Comparison of ENCODE assay signal across 14 cellular contexts in genomic region chr2:150480241-150480640, GRCh38. TPM values are rescaled to one million over a fixed set of nuclear protein-coding genes. Genes with fewer than 3 reads are reported as not detected.
DNase-seq lines count a peak whose midpoint lies in the region; ATAC-seq and TF ChIP-seq lines count a peak whose summit lies in the region.
"Had no signal": no experiment of that assay in that cellular context is flagged by ENCODE, and none has a peak within 500 bp of the region (broad histone marks: within the 10 kb centered on the region; RNA-seq: fewer than 3 reads in every experiment).

No MANE protein-coding gene starts in this region.

- peak; percentile 66 for DNase-seq in ELR (ENCODE audit: low read depth)
- peak; percentile 64 for DNase-seq in RPMI7951 (ENCODE audit: low read depth)
- no peak for DNase-seq in neural crest cell (ENCODE audit: low read depth, low spot score)
- no peak for DNase-seq in activated T-cell treated with anti-CD3 and anti-CD28 coated beads, Interleukin-2, amount 50 U/mL, for 72 hours
- no peak for DNase-seq in DMS153 treated with DMSO at 0.1 percent for 48 hours (lab: John Stamatoyannopoulos, UW; ENCODE audit: unreplicated experiment)
- DNase-seq in activated effector memory CD4-positive, alpha-beta T cell treated with anti-CD3 and anti-CD28 coated beads, Interleukin-2, amount 50 U/mL, for 16 hours: no peak
- DNase-seq: caudate nucleus; CD8-positive, alpha-beta T cell; H9; stimulated activated CD4-positive, alpha-beta T cell treated with anti-CD3 and anti-CD28 coated beads, Interleukin-12 subunit alpha, Interleukin-12 subunit beta, amount 100 ng/mL, for 4 hours had no signal

- no peak for ATAC-seq in HG03460 (IDR thresholded peaks at IDR 0.05; ENCODE audit: unreplicated experiment)
- ATAC-seq in activated T-cell treated with anti-CD3 and anti-CD28 coated beads, Interleukin-2, amount 50 U/mL, for 72 hours (replicated peaks in 1 of 2): no peak
- ATAC-seq: activated CD4-positive, CD25-positive, alpha-beta regulatory T cell treated with anti-CD3 and anti-CD28 coated beads, Interleukin-2, amount 50 U/mL, for 24 hours; CD8-positive, alpha-beta T cell had no signal

- H3K36me3 Mint-ChIP-seq in neural crest cell (ENCODE audit: low read depth): peaks cover 8% of the 10 kb centered on the region
- no peaks in the 10 kb centered on the region for H3K36me3 Mint-ChIP-seq in activated T-cell treated with anti-CD3 and anti-CD28 coated beads, Interleukin-2, amount 50 U/mL, for 72 hours (ENCODE audit: insufficient read depth in 2 of 2)
- H3K36me3 Mint-ChIP-seq: CD8-positive, alpha-beta T cell had no signal

- H3K27ac ChIP-seq in esophagus (ENCODE audit: low read depth in 2 of 2, low read length in 1 of 2): peak overlapping the region; percentile 78 to 84
- H3K27ac ChIP-seq: KMS-11 had no signal

- H3K27me3 ChIP-seq in esophagus (ENCODE audit: control insufficient read depth in 1 of 2, insufficient read depth in 2 of 2, low read length in 2 of 2): no peaks in the 10 kb centered on the region

- no peaks in the 10 kb centered on the region for H3K9me3 ChIP-seq in esophagus (ENCODE audit: control insufficient read depth in 2 of 2, insufficient read depth in 1 of 2, low read depth in 1 of 2, low read length in 1 of 2)

- H3K27me3 Mint-ChIP-seq in neural crest cell (ENCODE audit: low read depth): no peaks in the 10 kb centered on the region
- peaks cover 18% of the 10 kb centered on the region for H3K27me3 Mint-ChIP-seq in activated T-cell treated with anti-CD3 and anti-CD28 coated beads, Interleukin-2, amount 50 U/mL, for 72 hours (ENCODE audit: low read depth)

- peak overlapping the region; percentile 5 for H3K4me3 Mint-ChIP-seq in neural crest cell
- H3K4me3 Mint-ChIP-seq in activated T-cell treated with anti-CD3 and anti-CD28 coated beads, Interleukin-2, amount 50 U/mL, for 72 hours: no peak overlapping the region
- H3K4me3 Mint-ChIP-seq: CD8-positive, alpha-beta T cell; H9 had no signal

- H3K9me3 Mint-ChIP-seq in neural crest cell: no peaks in the 10 kb centered on the region
- no peaks in the 10 kb centered on the region for H3K9me3 Mint-ChIP-seq in activated T-cell treated with anti-CD3 and anti-CD28 coated beads, Interleukin-2, amount 50 U/mL, for 72 hours
- H3K9me3 Mint-ChIP-seq: CD8-positive, alpha-beta T cell; H9 had no signal

- peaks cover 0 to 2% of the 10 kb centered on the region in 2 donors for H3K4me1 ChIP-seq in esophagus (ENCODE audit: control insufficient read depth in 2 of 2, insufficient read depth in 2 of 2, low read length in 1 of 2)

- H3K4me1 Mint-ChIP-seq in neural crest cell: peaks cover 81% of the 10 kb centered on the region
- H3K4me1 Mint-ChIP-seq in activated T-cell treated with anti-CD3 and anti-CD28 coated beads, Interleukin-2, amount 50 U/mL, for 72 hours (ENCODE audit: low read depth): no peaks in the 10 kb centered on the region

- WGBS in esophagus, 2 donors: 62% methylated on average over 5 of the region's 5 CpGs

- H3K36me3 ChIP-seq in esophagus (ENCODE audit: control insufficient read depth in 2 of 2, insufficient read depth in 2 of 2, low read length in 1 of 2): no peaks in the 10 kb centered on the region

- no peak for TF ChIP-seq CTCF in neural crest cell (conservative IDR thresholded peaks at IDR 0.05)

- H3K4me3 ChIP-seq in esophagus (ENCODE audit: low read depth in 1 of 2, low read length in 2 of 2): peak overlapping the region in 1 of 2 donors; percentile 28

- H3K27ac Mint-ChIP-seq in neural crest cell (ENCODE audit: unreplicated experiment): no peak overlapping the region
- H3K27ac Mint-ChIP-seq in activated T-cell treated with anti-CD3 and anti-CD28 coated beads, Interleukin-2, amount 50 U/mL, for 72 hours: no peak overlapping the region
- H3K27ac Mint-ChIP-seq: CD8-positive, alpha-beta T cell; H9 had no signal

RNA-seq across cellular contexts. Expression of gene RND3, which starts 7.2 kb away (rescaled TPM):
- total RNA-seq in RPMI7951 (2014; rRNA removed; shearing (Covaris generic)): 41.7 and 47.2 TPM in 2 replicates
- 100 to 1,000 TPM in 1 of 2 donors, 10 to 100 TPM in 1; 47.6 to 151 TPM for polyA plus RNA-seq in esophagus
- 49.7 and 54.3 TPM in 2 replicates for total RNA-seq in neural crest cell
- total RNA-seq in activated T-cell treated with anti-CD3 and anti-CD28 coated beads, Interleukin-2, amount 50 U/mL, for 72 hours: not detected
- total RNA-seq: CD8-positive, alpha-beta T cell had no signal

Comparison
In these comparisons a context has a peak if more than half of its experiments do, and no peak if none do; other contexts are left out.
1. DNase-seq: peak in ELR (single experiment) and RPMI7951 (single experiment); none in neural crest cell (single experiment), activated T-cell treated with anti-CD3 and anti-CD28 coated beads, Interleukin-2, amount 50 U/mL, for 72 hours (0 of 2), DMS153 treated with DMSO at 0.1 percent for 48 hours (single experiment) and activated effector memory CD4-positive, alpha-beta T cell treated with anti-CD3 and anti-CD28 coated beads, Interleukin-2, amount 50 U/mL, for 16 hours (single experiment).
2. RNA of gene RND3, which starts 7.2 kb away (total RNA-seq): 49.7 to 54.3 TPM in neural crest cell and 41.7 to 47.2 TPM in RPMI7951; not detected in activated T-cell treated with anti-CD3 and anti-CD28 coated beads, Interleukin-2, amount 50 U/mL, for 72 hours; every median in the first group is over 10 times any median in the second.